ENCODE assay signal across 27 cellular contexts in genomic region chr10:10533417-10533816, GRCh38.
A peak's percentile ranks its signal among the peaks of the same experiment; 100 is the strongest.
DNase-seq lines count a peak whose midpoint lies in the region; ATAC-seq and TF ChIP-seq lines count a peak whose summit lies in the region.
"Had no signal": no experiment of that assay in that cellular context is flagged by ENCODE, and none has a peak within 500 bp of the region (broad histone marks: within the 10 kb centered on the region; RNA-seq: fewer than 3 reads in every experiment).

No MANE protein-coding gene starts in this region.

- WGBS in right cardiac atrium: 83% methylated on average over 3 of the region's 3 CpGs
- 71 to 81% (median 73%) methylated on average over 3 of the region's 3 CpGs for WGBS in stomach, 5 donors

- no peak for TF ChIP-seq POLR2A in stomach (IDR thresholded peaks at IDR 0.05)

- H3K27me3 Mint-ChIP-seq in glutamatergic neuron (ENCODE audit: unreplicated experiment): peaks cover 2% of the 10 kb centered on the region

- H3K4me1 ChIP-seq in SJCRH30: peaks cover 14% of the 10 kb centered on the region
- no peaks in the 10 kb centered on the region for H3K4me1 ChIP-seq in right cardiac atrium (ENCODE audit: control insufficient read depth, insufficient read depth, low read length)
- H3K4me1 ChIP-seq in stomach: no peaks in the 10 kb centered on the region
- H3K4me1 ChIP-seq: esophagus squamous epithelium, SJSA1 had no signal

- no peak overlapping the region for H3K27ac Mint-ChIP-seq in glutamatergic neuron (ENCODE audit: unreplicated experiment)
- H3K27ac Mint-ChIP-seq: activated CD4-positive, alpha-beta memory T cell treated with anti-CD3 and anti-CD28 coated beads, Interleukin-2, amount 10 ng/mL, durations not matched to agents 7 days and 5 days; activated naive CD8-positive, alpha-beta T cell treated with anti-CD3 and anti-CD28 coated beads, Interleukin-2, amount 50 U/mL, for 24 hours; effector memory CD8-positive, alpha-beta T cell; GM23338; naive thymus-derived CD4-positive, alpha-beta T cell; T-cell had no signal

- H3K36me3 Mint-ChIP-seq in glutamatergic neuron (ENCODE audit: unreplicated experiment): no peaks in the 10 kb centered on the region
- H3K36me3 Mint-ChIP-seq: naive thymus-derived CD4-positive, alpha-beta T cell; T-cell had no signal

- intact Hi-C loops in right cardiac atrium (cut with DNase I) (no loop called here), stomach (cut with DNase I; ENCODE audit: low total_unique reads) (no loop called here)

- TF ChIP-seq EP300 in stomach (IDR thresholded peaks at IDR 0.05): no peak

- H3K4me3 ChIP-seq in SJCRH30 (no peak overlapping the region), fibroblast of pulmonary artery (replicated peaks; ENCODE audit: low read depth, low read length) (no peak overlapping the region), right cardiac atrium (ENCODE audit: low read length) (no peak overlapping the region), stomach (no peak overlapping the region)
- H3K4me3 ChIP-seq: coronary artery, esophagus squamous epithelium, GM23338, SJSA1 had no signal

- peak overlapping the region; percentile 72 for H3K27ac ChIP-seq in SJCRH30
- no peak overlapping the region for H3K27ac ChIP-seq in right cardiac atrium (ENCODE audit: low read length)
- H3K27ac ChIP-seq in stomach: no peak overlapping the region
- H3K27ac ChIP-seq: brain microvascular endothelial cell, C4-2B, coronary artery, esophagus squamous epithelium, SJSA1 had no signal

- H3K9me3 ChIP-seq in SJCRH30 (replicated peaks) (no peaks in the 10 kb centered on the region), right cardiac atrium (ENCODE audit: control insufficient read depth, low read length) (no peaks in the 10 kb centered on the region), stomach (no peaks in the 10 kb centered on the region)
- H3K9me3 ChIP-seq: esophagus squamous epithelium, SJSA1 had no signal

- ATAC-seq in right cardiac atrium: no peak
- ATAC-seq: activated naive CD8-positive, alpha-beta T cell treated with anti-CD3 and anti-CD28 coated beads, Interleukin-2, amount 50 U/mL, for 24 hours; effector memory CD8-positive, alpha-beta T cell; GM23338; left colon; naive thymus-derived CD4-positive, alpha-beta T cell; T-cell had no signal

- H3K9me3 Mint-ChIP-seq in glutamatergic neuron (ENCODE audit: unreplicated experiment): no peaks in the 10 kb centered on the region
- H3K9me3 Mint-ChIP-seq: activated CD4-positive, alpha-beta memory T cell treated with anti-CD3 and anti-CD28 coated beads, Interleukin-2, amount 10 ng/mL, durations not matched to agents 7 days and 5 days; activated naive CD8-positive, alpha-beta T cell treated with anti-CD3 and anti-CD28 coated beads, Interleukin-2, amount 50 U/mL, for 24 hours; GM23338; T-cell had no signal

- H3K36me3 ChIP-seq in SJCRH30: no peaks in the 10 kb centered on the region
- H3K36me3 ChIP-seq in stomach: no peaks in the 10 kb centered on the region
- H3K36me3 ChIP-seq: brain microvascular endothelial cell, esophagus squamous epithelium, SJSA1 had no signal

- DNase-seq in GM04504 (ENCODE audit: low read depth): peak; percentile 24
- peak; percentile 68 to 86 for DNase-seq in SJCRH30
- DNase-seq in fibroblast of pulmonary artery (ENCODE audit: low read depth): peak; percentile 14
- DNase-seq in myocyte (ENCODE audit: low read depth): peak; percentile 61
- no peak for DNase-seq in glutamatergic neuron
- DNase-seq in right cardiac atrium: no peak
- no peak for DNase-seq in stomach
- DNase-seq in AML-193 (lab: John Stamatoyannopoulos, UW): no peak
- DNase-seq: activated CD4-positive, alpha-beta memory T cell treated with anti-CD3 and anti-CD28 coated beads, Interleukin-2, amount 10 ng/mL, durations not matched to agents 7 days and 5 days; activated effector memory CD4-positive, alpha-beta T cell treated with anti-CD3 and anti-CD28 coated beads, Interleukin-2, amount 50 U/mL, for 16 hours; activated naive CD8-positive, alpha-beta T cell treated with anti-CD3 and anti-CD28 coated beads, Interleukin-2, amount 50 U/mL, for 24 hours; brain microvascular endothelial cell; effector memory CD8-positive, alpha-beta T cell; esophagus squamous epithelium; head of caudate nucleus; KBM-7; left colon; mesendoderm; naive thymus-derived CD4-positive, alpha-beta T cell; NCI-H1436 treated with DMSO at 0.1 percent for 48 hours; NCI-H510A treated with DMSO at 0.1 percent for 48 hours; stimulated activated naive CD4-positive, alpha-beta T cell treated with Interleukin-2 at 50 U/mL for 16 hours; T-cell had no signal

- no peak for TF ChIP-seq CTCF in fibroblast of pulmonary artery (IDR thresholded peaks at IDR 0.05; ENCODE audit: low read length, missing control alignments)
- TF ChIP-seq CTCF in glutamatergic neuron (IDR thresholded peaks at IDR 0.05; ENCODE audit: partially characterized antibody, unreplicated experiment): no peak
- TF ChIP-seq CTCF in stomach (IDR thresholded peaks at IDR 0.05): no peak

- H3K4me3 Mint-ChIP-seq in glutamatergic neuron (ENCODE audit: unreplicated experiment): no peak overlapping the region
- H3K4me3 Mint-ChIP-seq: activated CD4-positive, alpha-beta memory T cell treated with anti-CD3 and anti-CD28 coated beads, Interleukin-2, amount 10 ng/mL, durations not matched to agents 7 days and 5 days; activated naive CD8-positive, alpha-beta T cell treated with anti-CD3 and anti-CD28 coated beads, Interleukin-2, amount 50 U/mL, for 24 hours; effector memory CD8-positive, alpha-beta T cell; GM23338; naive thymus-derived CD4-positive, alpha-beta T cell; T-cell had no signal

- peaks cover 9% of the 10 kb centered on the region for H3K4me1 Mint-ChIP-seq in glutamatergic neuron (ENCODE audit: low read depth, unreplicated experiment)
- H3K4me1 Mint-ChIP-seq: activated CD4-positive, alpha-beta memory T cell treated with anti-CD3 and anti-CD28 coated beads, Interleukin-2, amount 10 ng/mL, durations not matched to agents 7 days and 5 days; activated naive CD8-positive, alpha-beta T cell treated with anti-CD3 and anti-CD28 coated beads, Interleukin-2, amount 50 U/mL, for 24 hours; naive thymus-derived CD4-positive, alpha-beta T cell; T-cell had no signal

- no peaks in the 10 kb centered on the region for H3K27me3 ChIP-seq in SJCRH30
- no peaks in the 10 kb centered on the region for H3K27me3 ChIP-seq in right cardiac atrium (ENCODE audit: control insufficient read depth, insufficient read depth)
- no peaks in the 10 kb centered on the region for H3K27me3 ChIP-seq in stomach
- H3K27me3 ChIP-seq: brain microvascular endothelial cell, esophagus squamous epithelium, SJSA1 had no signal

Comparison
In these comparisons a context has a peak if more than half of its experiments do, and no peak if none do; other contexts are left out.
1. DNase-seq: peak in GM04504 (single experiment), SJCRH30 (2 of 2), fibroblast of pulmonary artery (single experiment) and myocyte (single experiment); none in glutamatergic neuron (single experiment), right cardiac atrium (0 of 3), stomach (single experiment) and AML-193 (0 of 2).